9 cellular contexts compared by ENCODE assay signal in genomic region chrX:8971116-8971515, GRCh38.
DNase-seq lines count a peak whose midpoint lies in the region; ATAC-seq and TF ChIP-seq lines count a peak whose summit lies in the region.
"Had no signal": no experiment of that assay in that cellular context is flagged by ENCODE, and none has a peak within 500 bp of the region (broad histone marks: within the 10 kb centered on the region; RNA-seq: fewer than 3 reads in every experiment).

No MANE protein-coding gene starts in this region.

- H3K79me2 ChIP-seq in Loucy (ENCODE audit: insufficient read depth, low read length): no peaks in the 10 kb centered on the region

- H3K9me3 ChIP-seq in Loucy (ENCODE audit: insufficient read depth, low read depth, low read length): no peaks in the 10 kb centered on the region

- no peaks in the 10 kb centered on the region for H3K27me3 ChIP-seq in Loucy (ENCODE audit: insufficient read depth, low read length, poor library complexity, severe bottlenecking)

- H3K4me3 ChIP-seq in Loucy (ENCODE audit: low read length, poor library complexity, severe bottlenecking): no peak overlapping the region

- ATAC-seq in activated CD8-positive, alpha-beta T cell treated with anti-CD3 and anti-CD28 coated beads for 36 hours: peak; percentile 69
- ATAC-seq in left colon: peak; percentile 69

- no peaks in the 10 kb centered on the region for H3K9me3 Mint-ChIP-seq in activated CD4-positive, alpha-beta T cell treated with anti-CD3 and anti-CD28 coated beads, Interleukin-2, amount 10 ng/mL, durations not matched to agents 7 days and 5 days
- H3K9me3 Mint-ChIP-seq in activated CD8-positive, alpha-beta T cell treated with anti-CD3 and anti-CD28 coated beads for 36 hours: no peaks in the 10 kb centered on the region
- H3K9me3 Mint-ChIP-seq: activated T-cell treated with anti-CD3 and anti-CD28 coated beads, Interleukin-2, amount 50 U/mL, for 4 hours had no signal

- no peak overlapping the region for H2AFZ ChIP-seq in Loucy (ENCODE audit: low read length)

- H3K36me3 ChIP-seq in Loucy (ENCODE audit: insufficient read depth, low read length): no peaks in the 10 kb centered on the region

- no peaks in the 10 kb centered on the region for H4K20me1 ChIP-seq in Loucy (ENCODE audit: insufficient read depth, low read length, poor library complexity, severe bottlenecking)

- no peaks in the 10 kb centered on the region for H3F3A ChIP-seq in Loucy (ENCODE audit: low read depth)

- peaks cover 3% of the 10 kb centered on the region for H3K4me1 Mint-ChIP-seq in activated CD4-positive, alpha-beta T cell treated with anti-CD3 and anti-CD28 coated beads, Interleukin-2, amount 10 ng/mL, durations not matched to agents 7 days and 5 days
- H3K4me1 Mint-ChIP-seq in activated CD8-positive, alpha-beta T cell treated with anti-CD3 and anti-CD28 coated beads for 36 hours (ENCODE audit: low read depth): no peaks in the 10 kb centered on the region

- H3K4me3 Mint-ChIP-seq in activated CD4-positive, alpha-beta T cell treated with anti-CD3 and anti-CD28 coated beads, Interleukin-2, amount 10 ng/mL, durations not matched to agents 7 days and 5 days: no peak overlapping the region
- no peak overlapping the region for H3K4me3 Mint-ChIP-seq in activated CD8-positive, alpha-beta T cell treated with anti-CD3 and anti-CD28 coated beads for 36 hours
- H3K4me3 Mint-ChIP-seq: activated T-cell treated with anti-CD3 and anti-CD28 coated beads, Interleukin-2, amount 50 U/mL, for 4 hours had no signal

- no peak overlapping the region for H3K27ac Mint-ChIP-seq in activated CD4-positive, alpha-beta T cell treated with anti-CD3 and anti-CD28 coated beads, Interleukin-2, amount 10 ng/mL, durations not matched to agents 7 days and 5 days
- H3K27ac Mint-ChIP-seq in activated CD8-positive, alpha-beta T cell treated with anti-CD3 and anti-CD28 coated beads for 36 hours: no peak overlapping the region

- POLR2A ChIA-PET in activated CD4-positive, alpha-beta T cell treated with anti-CD3 and anti-CD28 coated beads, Interleukin-2, amount 10 ng/mL, durations not matched to agents 7 days and 5 days (lab: Charles Lee): no interaction called here
- POLR2A ChIA-PET in activated CD8-positive, alpha-beta T cell treated with anti-CD3 and anti-CD28 coated beads for 36 hours (lab: Charles Lee): no interaction called here

- peak; percentile 8 for DNase-seq in activated CD4-positive, alpha-beta T cell treated with anti-CD3 and anti-CD28 coated beads, Interleukin-2, amount 10 ng/mL, durations not matched to agents 7 days and 5 days
- no peak for DNase-seq in activated CD4-positive, alpha-beta T cell treated with anti-CD3 and anti-CD28 coated beads for 48 hours
- DNase-seq in activated CD8-positive, alpha-beta T cell treated with anti-CD3 and anti-CD28 coated beads for 36 hours: no peak
- DNase-seq in left colon (no peak), GM20000 (ENCODE audit: low spot score) (no peak), UCSD-AML1 (lab: John Stamatoyannopoulos, UW; ENCODE audit: unreplicated experiment) (no peak), NCI-H1048 (lab: John Stamatoyannopoulos, UW) (no peak)
- DNase-seq: activated T-cell treated with anti-CD3 and anti-CD28 coated beads, Interleukin-2, amount 50 U/mL, for 4 hours had no signal

- peak; percentile 45 for TF ChIP-seq CTCF in Loucy (conservative IDR thresholded peaks at IDR 0.05; ENCODE audit: low read length)
- peak; percentile 26 for TF ChIP-seq CTCF in activated CD8-positive, alpha-beta T cell treated with anti-CD3 and anti-CD28 coated beads for 36 hours (IDR thresholded peaks at IDR 0.05)
- no peak for TF ChIP-seq CTCF in GM20000 (IDR thresholded peaks at IDR 0.05; ENCODE audit: extremely low read depth, missing control alignments)

- CTCF ChIA-PET in activated CD4-positive, alpha-beta T cell treated with anti-CD3 and anti-CD28 coated beads, Interleukin-2, amount 10 ng/mL, durations not matched to agents 7 days and 5 days (lab: Charles Lee): interaction anchor here (0.6 kb wide), 1 partner anchor 344 kb away, joined by 3 read pairs; no protein-coding TSS in a partner anchor
- CTCF ChIA-PET in activated CD8-positive, alpha-beta T cell treated with anti-CD3 and anti-CD28 coated beads for 36 hours (lab: Charles Lee): no interaction called here

- no peaks in the 10 kb centered on the region for H3K9me2 ChIP-seq in Loucy (replicated peaks; ENCODE audit: low read depth, low read length)

- no peaks in the 10 kb centered on the region for H3K36me3 Mint-ChIP-seq in activated CD4-positive, alpha-beta T cell treated with anti-CD3 and anti-CD28 coated beads, Interleukin-2, amount 10 ng/mL, durations not matched to agents 7 days and 5 days (ENCODE audit: low read depth)
- no peaks in the 10 kb centered on the region for H3K36me3 Mint-ChIP-seq in activated CD8-positive, alpha-beta T cell treated with anti-CD3 and anti-CD28 coated beads for 36 hours (ENCODE audit: low read depth)

- H3K9ac ChIP-seq in Loucy (ENCODE audit: low read depth, low read length, poor library complexity, severe bottlenecking): no peak overlapping the region

- H3K4me2 ChIP-seq in Loucy (ENCODE audit: low read depth, low read length, poor library complexity, severe bottlenecking): no peak overlapping the region

- intact Hi-C loops in activated CD8-positive, alpha-beta T cell treated with anti-CD3 and anti-CD28 coated beads for 36 hours (cut with micrococcal nuclease): no loop called here
- intact Hi-C loops in left colon (cut with DNase I, micrococcal nuclease): no loop called here

- H3K4me1 ChIP-seq in Loucy (ENCODE audit: insufficient read depth, low read length, poor library complexity, severe bottlenecking): no peaks in the 10 kb centered on the region

- H3K27me3 Mint-ChIP-seq in activated CD4-positive, alpha-beta T cell treated with anti-CD3 and anti-CD28 coated beads, Interleukin-2, amount 10 ng/mL, durations not matched to agents 7 days and 5 days: no peaks in the 10 kb centered on the region
- no peaks in the 10 kb centered on the region for H3K27me3 Mint-ChIP-seq in activated CD8-positive, alpha-beta T cell treated with anti-CD3 and anti-CD28 coated beads for 36 hours
